14 cellular contexts compared by ENCODE assay signal in genomic region chr1:31980835-31981782, GRCh38.
DNase-seq lines count a peak whose midpoint lies in the region; ATAC-seq and TF ChIP-seq lines count a peak whose summit lies in the region.
"Had no signal": no experiment of that assay in that cellular context is flagged by ENCODE, and none has a peak within 500 bp of the region (broad histone marks: within the 10 kb centered on the region; RNA-seq: fewer than 3 reads in every experiment).

No MANE protein-coding gene starts in this region.

- H3K4me2 ChIP-seq in DND-41 (ENCODE audit: insufficient read depth, low read length), result no peak overlapping the region

- H3K4me3 ChIP-seq in DND-41 (ENCODE audit: low read depth in 1 of 2, low read length in 2 of 2), result no peak overlapping the region
- H3K4me3 ChIP-seq: mucosa of descending colon, right atrium auricular region, thoracic aorta had no signal

- H3K4me1 ChIP-seq in DND-41 (ENCODE audit: insufficient read depth, low read length), result peaks cover 38% of the 10 kb centered on the region

- H3K36me3 ChIP-seq in DND-41 (ENCODE audit: insufficient read depth, low read length), result no peaks in the 10 kb centered on the region
- H3K36me3 ChIP-seq: right atrium auricular region, thoracic aorta had no signal

- H3K79me2 ChIP-seq in DND-41 (ENCODE audit: insufficient read depth, low read length), result no peaks in the 10 kb centered on the region

- no peak overlapping the region for H3K9ac ChIP-seq in DND-41 (ENCODE audit: low read depth, low read length)

- H4K20me1 ChIP-seq in DND-41 (ENCODE audit: insufficient read depth, low read length), result no peaks in the 10 kb centered on the region

- TF ChIP-seq CTCF in DND-41 (IDR thresholded peaks at IDR 0.05; ENCODE audit: borderline replicate concordance, extremely low read depth, low read length, poor library complexity, severe bottlenecking), result no peak

- ATAC-seq in DND-41 (ENCODE audit: insufficient read depth, low read depth), result no peak
- ATAC-seq in GM18907 (IDR thresholded peaks at IDR 0.05; ENCODE audit: unreplicated experiment), result peak; percentile 44
- ATAC-seq: Panc1 had no signal

- H3K9me3 ChIP-seq in DND-41 (ENCODE audit: insufficient read depth, low read length, severe bottlenecking), result no peaks in the 10 kb centered on the region
- H3K9me3 ChIP-seq: mucosa of descending colon, right atrium auricular region, thoracic aorta had no signal

- H3K27me3 ChIP-seq in DND-41 (ENCODE audit: insufficient read depth, low read length, poor library complexity), result no peaks in the 10 kb centered on the region
- H3K27me3 ChIP-seq: right atrium auricular region had no signal

- H3K27ac ChIP-seq in DND-41 (ENCODE audit: low read length), result 0 out of 2 replicates have a peak overlapping the region, but pooled peaks have one; percentile 13
- H3K27ac ChIP-seq: right atrium auricular region, thoracic aorta had no signal

- DNase-seq in DND-41, result no peak
- peak; percentile 80 for DNase-seq in RPMI8226
- DNase-seq in germinal center (ENCODE audit: low spot score), result peak; percentile 36
- no peak for DNase-seq in Ammon's horn (ENCODE audit: low spot score)
- no peak for DNase-seq in globus pallidus (ENCODE audit: low spot score)
- no peak for DNase-seq in RKO (ENCODE audit: low spot score)
- no peak for DNase-seq in glomerular visceral epithelial cell (ENCODE audit: extremely low spot score)
- DNase-seq: Calu3, mucosa of descending colon, NCI-H2107 had no signal

- no peak overlapping the region for H2AFZ ChIP-seq in DND-41 (ENCODE audit: low read depth, low read length)

Comparison
In these comparisons a context has a peak if more than half of its experiments do, and no peak if none do; other contexts are left out.
1. DNase-seq: peak in RPMI8226 (single experiment) and germinal center (single experiment); none in DND-41 (single experiment), Ammon's horn (single experiment), globus pallidus (single experiment), RKO (single experiment) and glomerular visceral epithelial cell (single experiment).